18 cellular contexts compared by ENCODE assay signal in the genomic region with DNA sequence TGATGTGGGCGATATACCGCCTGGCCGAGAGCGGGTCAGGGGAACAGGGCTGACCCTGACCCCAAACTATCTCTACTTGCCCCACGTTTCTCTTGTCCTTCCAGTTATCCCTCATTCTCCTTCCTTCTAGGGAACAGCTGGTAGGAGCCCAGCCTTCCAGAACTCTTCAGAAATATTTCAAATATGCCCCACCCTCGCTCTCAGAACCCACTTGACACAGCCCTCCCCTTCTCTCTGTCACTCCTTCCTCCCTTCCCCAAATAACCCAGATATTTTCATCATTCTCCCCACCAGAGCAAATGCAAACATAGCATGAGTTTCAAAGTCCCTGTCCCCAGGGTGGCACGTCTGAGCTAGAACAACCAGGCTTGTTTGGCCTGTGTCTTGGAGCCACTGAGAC. TPM values are rescaled to one million over a fixed set of nuclear protein-coding genes. Genes with fewer than 3 reads are reported as not detected.
A peak's percentile ranks its signal among the peaks of the same experiment; 100 is the strongest.
DNase-seq lines count a peak whose midpoint lies in the region; ATAC-seq and TF ChIP-seq lines count a peak whose summit lies in the region.
"Had no signal": no experiment of that assay in that cellular context is flagged by ENCODE, and none has a peak within 500 bp of the region (broad histone marks: within the 10 kb centered on the region; RNA-seq: fewer than 3 reads in every experiment).

No MANE protein-coding gene starts in this region.

- intact Hi-C loops in Right ventricle myocardium inferior (cut with DNase I), result no loop called here
- intact Hi-C loops in right cardiac atrium (cut with DNase I), result loop anchor here in 2 of 4 donors (5.0 kb wide), 1 partner anchor 139 kb away; no protein-coding TSS in a partner anchor
- intact Hi-C loops in psoas muscle (cut with DNase I), result no loop called here
- intact Hi-C loops in upper lobe of right lung (cut with DNase I), result loop anchor here (10.0 kb wide), 1 partner anchor 136 kb away; no protein-coding TSS in a partner anchor

- TF ChIP-seq CTCF in psoas muscle (IDR thresholded peaks at IDR 0.05) (no peak), upper lobe of right lung (IDR thresholded peaks at IDR 0.05) (no peak), foreskin keratinocyte (conservative IDR thresholded peaks at IDR 0.05) (no peak)

- no peaks in the 10 kb centered on the region for H3K9me3 ChIP-seq in right cardiac atrium (ENCODE audit: control insufficient read depth, low read length)
- no peaks in the 10 kb centered on the region for H3K9me3 ChIP-seq in psoas muscle
- H3K9me3 ChIP-seq in upper lobe of right lung, result no peaks in the 10 kb centered on the region

- H3K27me3 ChIP-seq in right cardiac atrium (ENCODE audit: control insufficient read depth, insufficient read depth) (no peaks in the 10 kb centered on the region), psoas muscle (ENCODE audit: insufficient read depth in 3 of 3, low read length in 2 of 3) (no peaks in the 10 kb centered on the region), upper lobe of right lung (peaks cover 3% of the 10 kb centered on the region), foreskin keratinocyte (peaks cover 28% of the 10 kb centered on the region)

- H3K4me1 ChIP-seq in right cardiac atrium (ENCODE audit: control insufficient read depth, insufficient read depth, low read length), result no peaks in the 10 kb centered on the region
- H3K4me1 ChIP-seq in psoas muscle, result peaks cover 47% of the 10 kb centered on the region
- no peaks in the 10 kb centered on the region for H3K4me1 ChIP-seq in upper lobe of right lung
- no peaks in the 10 kb centered on the region for H3K4me1 ChIP-seq in foreskin keratinocyte

- DNase-seq in Right ventricle myocardium inferior (ENCODE audit: missing footprints) (peak; percentile 11), right cardiac atrium (no peak), myocyte (ENCODE audit: low read depth) (peak; percentile 86), psoas muscle (no peak), upper lobe of right lung (no peak), foreskin keratinocyte (no peak), GM19238 (ENCODE audit: insufficient read length, low spot score) (no peak)
- DNase-seq: 8988T; AML-193; C1 segment of cervical spinal cord; CD4-positive, alpha-beta T cell; DMS79; EL; HCEC 1CT; HFFc6 had no signal

- H3K4me3 ChIP-seq in right cardiac atrium (ENCODE audit: low read length) (no peak overlapping the region), psoas muscle (peak overlapping the region; percentile 69), upper lobe of right lung (no peak overlapping the region)

- ATAC-seq in Right ventricle myocardium inferior, result no peak
- ATAC-seq in right cardiac atrium, result no peak
- ATAC-seq in psoas muscle, result no peak
- ATAC-seq in upper lobe of right lung, result peak; percentile 13
- ATAC-seq in HG03095 (IDR thresholded peaks at IDR 0.05; ENCODE audit: unreplicated experiment), result no peak
- no peak for ATAC-seq in foreskin keratinocyte

- H3K27ac ChIP-seq in right cardiac atrium (ENCODE audit: low read length) (no peak overlapping the region), psoas muscle (peak overlapping the region; percentile 95), upper lobe of right lung (no peak overlapping the region), foreskin keratinocyte (no peak overlapping the region)
- H3K27ac ChIP-seq: HL-60 had no signal

- H3K36me3 ChIP-seq in psoas muscle (ENCODE audit: insufficient read depth in 1 of 2, low read depth in 1 of 2) (peaks cover 0 to 6% of the 10 kb centered on the region in 2 donors), upper lobe of right lung (no peaks in the 10 kb centered on the region)

- 78% methylated on average over 7 of the region's 7 CpGs for WGBS in right cardiac atrium
- WGBS in psoas muscle, 3 donors, result 18 to 37% (median 33%) methylated on average over 7 of the region's 7 CpGs

RNA-seq across cellular contexts. Expression of a gene that starts 1.1 kb away (rescaled TPM):
- total RNA-seq in Right ventricle myocardium inferior (not detected), right cardiac atrium (under 1 TPM in 2 of 4 donors, not detected in 2; 0.06 to 0.09 TPM), myocyte (57.2 and 58.9 TPM in 2 replicates), psoas muscle (100 to 1,000 TPM in 2 of 4 donors, 10 to 100 TPM in 2; 56.3 to 269 (median 158) TPM), upper lobe of right lung (0.55 TPM), foreskin keratinocyte (not detected in 2 replicates)
- polyA plus RNA-seq in right cardiac atrium (not detected), psoas muscle (10 to 100 TPM; 11.9 to 48.1 (median 25.5) TPM), foreskin keratinocyte (not detected in 2 replicates)
- 32.0 TPM for polyA plus RNA-seq in myocyte (2012)
- total RNA-seq: CD4-positive, alpha-beta T cell; H4; HFFc6 had no signal

RNA-seq across cellular contexts. Expression of a gene that starts 15.8 kb away (rescaled TPM):
- total RNA-seq in Right ventricle myocardium inferior, result not detected
- not detected for total RNA-seq in right cardiac atrium
- polyA plus RNA-seq in right cardiac atrium, result not detected
- total RNA-seq in myocyte, result not detected in 2 replicates
- polyA plus RNA-seq in myocyte (2012), result 0.25 TPM
- total RNA-seq in psoas muscle, result under 1 TPM in 2 of 4 donors, not detected in 2; 0.26 to 0.30 TPM
- polyA plus RNA-seq in psoas muscle, result not detected
- 0.29 TPM for total RNA-seq in upper lobe of right lung
- not detected in 2 replicates for total RNA-seq in foreskin keratinocyte
- polyA plus RNA-seq in foreskin keratinocyte, result 0.04 TPM in 1 of 2 replicates, not detected in the other
- total RNA-seq: H4, HFFc6 had no signal

RNA-seq across cellular contexts. Expression of a gene that starts 43.1 kb away (rescaled TPM):
- total RNA-seq in Right ventricle myocardium inferior, result 26.6 TPM
- total RNA-seq in right cardiac atrium, result 10 to 100 TPM; 45.3 to 54.6 (median 46.6) TPM
- polyA plus RNA-seq in right cardiac atrium, result 44.4 TPM
- 86.5 and 88.2 TPM in 2 replicates for total RNA-seq in myocyte
- 109 TPM for polyA plus RNA-seq in myocyte (2012)
- 10 to 100 TPM; 11.9 to 46.3 (median 32.3) TPM for total RNA-seq in psoas muscle
- polyA plus RNA-seq in psoas muscle, result 10 to 100 TPM in 2 of 3 donors, 1 to 10 TPM in 1; 7.2 to 23.4 (median 12.9) TPM
- 59.3 TPM for total RNA-seq in upper lobe of right lung
- total RNA-seq in foreskin keratinocyte, result 35.2 and 48.1 TPM in 2 replicates
- polyA plus RNA-seq in foreskin keratinocyte, result 52.1 and 71.2 TPM in 2 replicates

Comparison
In these comparisons a context has a peak if more than half of its experiments do, and no peak if none do; other contexts are left out.
1. DNase-seq: peak in Right ventricle myocardium inferior (single experiment) and myocyte (single experiment); none in right cardiac atrium (0 of 3), psoas muscle (0 of 2), upper lobe of right lung (single experiment), foreskin keratinocyte (0 of 2) and GM19238 (single experiment).
2. RNA of a gene that starts 1.1 kb away (total RNA-seq): 56.3 to 269 TPM in psoas muscle and 57.2 to 58.9 TPM in myocyte; 0.55 TPM in upper lobe of right lung (single experiment), 0.06 to 0.09 TPM in right cardiac atrium, not detected in Right ventricle myocardium inferior (single experiment) and not detected in foreskin keratinocyte; every median in the first group is over 10 times any median in the second.